ENCODE assay signal across 34 cellular contexts in genomic region chr7:45454771-45455170, GRCh38.
"Had no signal": no experiment of that assay in that cellular context is flagged by ENCODE, and none has a peak within 500 bp of the region (broad histone marks: within the 10 kb centered on the region; RNA-seq: fewer than 3 reads in every experiment).

No MANE protein-coding gene starts in this region.

- H3K36me3 ChIP-seq: adrenal gland, brain microvascular endothelial cell, breast epithelium, WERI-Rb-1 had no signal

- H3K27me3 ChIP-seq: adrenal gland, body of pancreas, brain microvascular endothelial cell, breast epithelium had no signal

- H3K4me1 ChIP-seq: adrenal gland, body of pancreas, breast epithelium had no signal

- H3K9me3 ChIP-seq: adrenal gland, body of pancreas, breast epithelium had no signal

- ATAC-seq: activated CD4-positive, CD25-positive, alpha-beta regulatory T cell treated with anti-CD3 and anti-CD28 coated beads, Interleukin-2, amount 50 U/mL, for 24 hours; activated CD8-positive, alpha-beta T cell treated with anti-CD3 and anti-CD28 coated beads for 36 hours; activated naive CD4-positive, alpha-beta T cell treated with anti-CD3 and anti-CD28 coated beads, Interleukin-2, amount 50 U/mL, for 72 hours; activated T-cell treated with anti-CD3 and anti-CD28 coated beads, Interleukin-2, amount 50 U/mL, for 4 hours; activated T-cell treated with anti-CD3 and anti-CD28 coated beads, Interleukin-2, amount 50 U/mL, for 72 hours; activated T-helper 17 cell treated with anti-CD3 and anti-CD28 coated beads, Interleukin-2, amount 50 U/mL, for 72 hours; body of pancreas; T-cell; T-helper 17 cell; WTC11 had no signal

- H3K27ac ChIP-seq: adrenal gland, body of pancreas, brain microvascular endothelial cell, breast epithelium, WERI-Rb-1 had no signal

- FAIRE-seq: astrocyte, TTC549 had no signal

- H3K4me3 ChIP-seq: adrenal gland, body of pancreas, breast epithelium had no signal

- DNase-seq: activated CD4-positive, alpha-beta memory T cell treated with anti-CD3 and anti-CD28 coated beads for 36 hours; activated CD4-positive, alpha-beta T cell treated with anti-CD3 and anti-CD28 coated beads for 4 hours; activated CD4-positive, alpha-beta T cell treated with anti-CD3 and anti-CD28 coated beads, Interleukin-2, amount 10 ng/mL, durations not matched to agents 24 days and 14 days; activated CD4-positive, alpha-beta T cell treated with anti-CD3 and anti-CD28 coated beads, Interleukin-2, amount 50 U/mL, for 1 hour; activated CD4-positive, alpha-beta T cell treated with anti-CD3 and anti-CD28 coated beads, Interleukin-2, amount 50 U/mL, for 4 hours; activated CD4-positive, CD25-positive, alpha-beta regulatory T cell; activated CD8-positive, alpha-beta memory T cell treated with anti-CD3 and anti-CD28 coated beads, Interleukin-2, amount 50 U/mL, for 4 hours; activated CD8-positive, alpha-beta T cell treated with anti-CD3 and anti-CD28 coated beads for 36 hours; activated effector memory CD4-positive, alpha-beta T cell treated with anti-CD3 and anti-CD28 coated beads, Interleukin-2, amount 50 U/mL, for 16 hours; activated gamma-delta T cell treated with Interleukin-2 at 50 U/mL for 16 hours; activated naive CD4-positive, alpha-beta T cell; activated naive CD4-positive, alpha-beta T cell treated with anti-CD3 and anti-CD28 coated beads for 36 hours; activated naive CD4-positive, alpha-beta T cell treated with anti-CD3 and anti-CD28 coated beads, Interleukin-2, amount 50 U/mL, for 16 hours; activated naive CD8-positive, alpha-beta T cell treated with anti-CD3 and anti-CD28 coated beads for 36 hours; activated T-cell treated with anti-CD3 and anti-CD28 coated beads for 4 hours; activated T-cell treated with anti-CD3 and anti-CD28 coated beads, Interleukin-2, amount 50 U/mL, for 1 hour; activated T-cell treated with anti-CD3 and anti-CD28 coated beads, Interleukin-2, amount 50 U/mL, for 4 hours; activated T-cell treated with anti-CD3 and anti-CD28 coated beads, Interleukin-2, amount 50 U/mL, for 72 hours; adrenal gland; amniotic stem cell; aorta; body of pancreas; brain microvascular endothelial cell; central memory CD4-positive, alpha-beta T cell; T-cell; T-helper 17 cell; WERI-Rb-1 had no signal
